In the genomic region with DNA sequence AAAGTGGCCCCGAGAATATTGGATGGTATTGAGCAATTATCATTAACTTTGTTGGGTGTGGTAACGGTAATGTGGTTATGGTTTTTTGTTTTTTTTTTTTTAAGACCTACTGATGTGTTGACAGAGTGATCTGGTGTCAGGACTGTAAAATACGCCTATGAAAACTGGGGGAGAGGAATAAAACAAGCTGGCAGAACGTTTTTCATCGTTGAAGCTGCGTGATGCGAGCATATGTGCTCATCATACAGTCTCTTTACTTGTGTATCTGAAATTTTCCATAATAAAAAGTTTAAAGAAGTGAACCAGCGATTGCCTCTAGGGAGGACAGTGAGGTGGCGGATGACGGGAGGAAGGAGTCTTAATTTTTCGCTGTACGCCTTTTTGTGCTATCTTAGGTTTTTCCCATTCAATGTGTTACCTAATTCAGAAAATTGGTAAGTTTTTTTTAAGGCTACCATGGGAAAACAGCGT, we compare ENCODE assay signal across 8 cellular contexts. TPM values are rescaled to one million over a fixed set of nuclear protein-coding genes. Genes with fewer than 3 reads are reported as not detected.
DNase-seq lines count a peak whose midpoint lies in the region; ATAC-seq and TF ChIP-seq lines count a peak whose summit lies in the region.

No MANE protein-coding gene starts in this region.

- WGBS in heart right ventricle, 2 donors = 19 to 20% methylated on average over 13 of the region's 13 CpGs
- 15 to 25% (median 17%) methylated on average over 13 of the region's 13 CpGs for WGBS in spleen, 5 donors

- TF ChIP-seq POLR2A in spleen (IDR thresholded peaks at IDR 0.05) = no peak

- DNase-seq in heart right ventricle (no peak), Right ventricle myocardium superior (no peak), hepatic stellate cell (ENCODE audit: low spot score) (peak; percentile 26), spleen (no peak), NCI-H2227 (lab: John Stamatoyannopoulos, UW; ENCODE audit: unreplicated experiment) (no peak), NCI-H1436 (lab: John Stamatoyannopoulos, UW) (no peak)

- H3K4me1 ChIP-seq in heart right ventricle = peaks cover 7 to 60% (median 47%) of the 10 kb centered on the region in 9 donors
- H3K4me1 ChIP-seq in spleen = peaks cover 33 to 57% (median 50%) of the 10 kb centered on the region in 6 donors

- H3K36me3 ChIP-seq in heart right ventricle (peaks cover 0 to 13% (median under 1%) of the 10 kb centered on the region in 9 donors), spleen (peaks cover 0 to 13% (median 3%) of the 10 kb centered on the region in 6 donors)

- ATAC-seq in heart right ventricle (no peak), Right ventricle myocardium superior (ENCODE audit: poor library complexity) (no peak), GM21515 (IDR thresholded peaks at IDR 0.05; ENCODE audit: unreplicated experiment) (no peak)

- H3K9me3 ChIP-seq in heart right ventricle (no peaks in the 10 kb centered on the region), spleen (no peaks in the 10 kb centered on the region)

- peak overlapping the region in 9 of 10 donors; percentile 86 to 99 (median 97) for H3K27ac ChIP-seq in heart right ventricle
- peak overlapping the region in 7 of 8 donors; percentile 66 to 99 (median 97) for H3K27ac ChIP-seq in spleen

- TF ChIP-seq CTCF in heart right ventricle (IDR thresholded peaks at IDR 0.05) (no peak), WI38 (IDR thresholded peaks at IDR 0.05; ENCODE audit: low read depth, low read length) (no peak), spleen (IDR thresholded peaks at IDR 0.05 in 8 of 11, conservative IDR thresholded peaks at IDR 0.05 in 3 of 11) (no peak)

- H3K4me3 ChIP-seq in heart right ventricle (peak overlapping the region; percentile 59 to 100 (median 96)), WI38 (ENCODE audit: low read depth, low read length) (peak overlapping the region; percentile 85), spleen (peak overlapping the region; percentile 69 to 97 (median 88))

- H3K27me3 ChIP-seq in heart right ventricle (no peaks in the 10 kb centered on the region), spleen (replicated peaks in 1 of 7) (no peaks in the 10 kb centered on the region)

- intact Hi-C loops in heart right ventricle (cut with DNase I) = loop anchor here in 2 of 10 donors (5.0 to 10.0 kb wide), 2 partner anchors 65 to 122 kb away; no protein-coding TSS in a partner anchor
- intact Hi-C loops in Right ventricle myocardium superior (cut with DNase I) = loop anchor here (10.0 kb wide), 1 partner anchor 62 kb away; no protein-coding TSS in a partner anchor
- intact Hi-C loops in spleen (cut with DNase I; ENCODE audit: low total_unique reads) = no loop called here

RNA-seq across cellular contexts. Expression of gene WAPL, which starts 0.8 kb away (rescaled TPM):
- total RNA-seq in heart right ventricle (10 to 100 TPM; 18.5 to 29.5 (median 25.1) TPM), Right ventricle myocardium superior (19.7 TPM), spleen (10 to 100 TPM; 37.0 to 59.1 (median 51.5) TPM)
- polyA plus RNA-seq in heart right ventricle (10 to 100 TPM; 10.0 to 10.8 TPM), spleen (10 to 100 TPM; 13.6 to 19.8 (median 17.0) TPM)
